Comparison of ENCODE assay signal across 20 cellular contexts in the genomic region with DNA sequence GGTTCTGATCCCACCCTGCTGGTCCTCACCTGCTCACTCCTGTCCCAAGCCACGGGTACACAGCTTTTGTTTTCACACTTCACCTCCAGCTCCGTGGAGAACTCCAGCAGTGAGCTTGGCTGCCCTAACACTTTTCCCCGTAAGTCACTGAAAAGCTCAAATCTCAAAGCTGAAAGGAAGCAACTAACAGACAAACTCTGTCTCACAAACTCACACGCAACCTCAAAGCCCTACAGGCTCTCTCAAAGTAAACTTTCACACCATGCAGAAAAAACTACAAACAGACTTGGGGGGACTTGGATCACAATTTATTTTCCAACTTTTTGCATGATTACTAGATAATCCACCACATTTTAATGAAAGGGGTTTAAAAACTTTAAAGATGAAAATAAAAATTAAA.
DNase-seq lines count a peak whose midpoint lies in the region; TF ChIP-seq lines count a peak whose summit lies in the region.
"Had no signal": no experiment of that assay in that cellular context is flagged by ENCODE, and none has a peak within 500 bp of the region (broad histone marks: within the 10 kb centered on the region; RNA-seq: fewer than 3 reads in every experiment).

No MANE protein-coding gene starts in this region.

- H3K9me2 ChIP-seq in Loucy (replicated peaks; ENCODE audit: low read depth, low read length): no peaks in the 10 kb centered on the region

- H3K9me3 ChIP-seq in Loucy (ENCODE audit: insufficient read depth, low read depth, low read length): no peaks in the 10 kb centered on the region
- no peaks in the 10 kb centered on the region for H3K9me3 ChIP-seq in neural progenitor cell (ENCODE audit: low read depth)
- H3K9me3 ChIP-seq: HAP-1, upper lobe of left lung had no signal

- no peak for TF ChIP-seq CTCF in AG10803 (conservative IDR thresholded peaks at IDR 0.05; ENCODE audit: low read length)
- TF ChIP-seq CTCF in Loucy (conservative IDR thresholded peaks at IDR 0.05; ENCODE audit: low read length): no peak
- TF ChIP-seq CTCF in dorsolateral prefrontal cortex (IDR thresholded peaks at IDR 0.05 in 54 of 56, conservative IDR thresholded peaks at IDR 0.05 in 2 of 56; ENCODE audit: low read depth in 1 of 56, partially characterized antibody in 56 of 56): no peak
- no peak for TF ChIP-seq CTCF in neural progenitor cell (IDR thresholded peaks at IDR 0.05)

- H3K9ac ChIP-seq in Loucy (ENCODE audit: low read depth, low read length, poor library complexity, severe bottlenecking) (no peak overlapping the region), neural progenitor cell (no peak overlapping the region)

- no peak overlapping the region for H3K4me3 Mint-ChIP-seq in neural progenitor cell
- H3K4me3 Mint-ChIP-seq: nephron had no signal

- H4K20me1 ChIP-seq in Loucy (ENCODE audit: insufficient read depth, low read length, poor library complexity, severe bottlenecking) (no peaks in the 10 kb centered on the region), neural progenitor cell (ENCODE audit: low read depth) (no peaks in the 10 kb centered on the region)

- intact Hi-C loops in dorsolateral prefrontal cortex (cut with DNase I): no loop called here

- H3K9me3 Mint-ChIP-seq in neural progenitor cell: no peaks in the 10 kb centered on the region
- H3K9me3 Mint-ChIP-seq: activated T-helper 2 cell treated with anti-CD3 and anti-CD28 coated beads, Interferon-gamma antibody, Interleukin-2, Interleukin-4, amounts not matched to agents 10 μg/mL and 5 μg/mL and 100 μg/mL, durations not matched to agents 14 hours and 24 hours and 36 hours; nephron had no signal

- no peaks in the 10 kb centered on the region for H3K79me2 ChIP-seq in Loucy (ENCODE audit: insufficient read depth, low read length)
- no peaks in the 10 kb centered on the region for H3K79me2 ChIP-seq in neural progenitor cell (ENCODE audit: low read depth)

- H3K4me1 ChIP-seq in Loucy (ENCODE audit: insufficient read depth, low read length, poor library complexity, severe bottlenecking) (no peaks in the 10 kb centered on the region), neural progenitor cell (no peaks in the 10 kb centered on the region)
- H3K4me1 ChIP-seq: HAP-1, upper lobe of left lung had no signal

- H3K4me2 ChIP-seq in Loucy (ENCODE audit: low read depth, low read length, poor library complexity, severe bottlenecking) (no peak overlapping the region), neural progenitor cell (no peak overlapping the region)

- no peak overlapping the region for H3K4me3 ChIP-seq in AG10803 (ENCODE audit: low read length)
- H3K4me3 ChIP-seq in Loucy (ENCODE audit: low read length, poor library complexity, severe bottlenecking): no peak overlapping the region
- peak overlapping the region in 8 of 59 donors; percentile 5 to 31 (median 20) for H3K4me3 ChIP-seq in dorsolateral prefrontal cortex
- no peak overlapping the region for H3K4me3 ChIP-seq in neural progenitor cell
- H3K4me3 ChIP-seq: HAP-1, upper lobe of left lung had no signal

- H3K36me3 Mint-ChIP-seq in neural progenitor cell: no peaks in the 10 kb centered on the region

- H3K27ac ChIP-seq in dorsolateral prefrontal cortex: peak overlapping the region in 58 of 59 donors; percentile 12 to 93 (median 79)
- H3K27ac ChIP-seq in neural progenitor cell: no peak overlapping the region
- H3K27ac ChIP-seq: upper lobe of left lung had no signal

- H3K27ac Mint-ChIP-seq in neural progenitor cell: no peak overlapping the region
- H3K27ac Mint-ChIP-seq: activated T-helper 2 cell treated with anti-CD3 and anti-CD28 coated beads, Interferon-gamma antibody, Interleukin-2, Interleukin-4, amounts not matched to agents 10 μg/mL and 5 μg/mL and 100 μg/mL, durations not matched to agents 14 hours and 24 hours and 36 hours; nephron had no signal

- H3K27me3 ChIP-seq in Loucy (ENCODE audit: insufficient read depth, low read length, poor library complexity, severe bottlenecking) (no peaks in the 10 kb centered on the region), dorsolateral prefrontal cortex (no peaks in the 10 kb centered on the region), neural progenitor cell (no peaks in the 10 kb centered on the region)
- H3K27me3 ChIP-seq: upper lobe of left lung had no signal

- peak overlapping the region; percentile 63 for H2AFZ ChIP-seq in Loucy (ENCODE audit: low read length)
- peak overlapping the region; percentile 52 for H2AFZ ChIP-seq in neural progenitor cell (replicated peaks)

- peaks cover 5% of the 10 kb centered on the region for H3K4me1 Mint-ChIP-seq in neural progenitor cell
- H3K4me1 Mint-ChIP-seq: nephron had no signal

- H3F3A ChIP-seq in Loucy (ENCODE audit: low read depth) (no peaks in the 10 kb centered on the region), neural progenitor cell (ENCODE audit: low read depth) (no peaks in the 10 kb centered on the region)

- DNase-seq in AG10803 (ENCODE audit: low read depth) (peak; percentile 21), dorsolateral prefrontal cortex (no peak), neural progenitor cell (ENCODE audit: low spot score) (no peak), COLO668 (lab: John Stamatoyannopoulos, UW; ENCODE audit: unreplicated experiment) (no peak), medulla oblongata (ENCODE audit: extremely low spot score) (no peak), cerebellar nuclear complex (lab: John Stamatoyannopoulos, UW) (no peak), GM19238 (ENCODE audit: insufficient read length, low spot score) (no peak)
- DNase-seq: activated CD4-positive, CD25-positive, alpha-beta regulatory T cell; effector memory CD4-positive, alpha-beta T cell; NCI-H1048; NCI-H2081 treated with DMSO at 0.1 percent for 48 hours; NCI-H524 treated with DMSO at 0.1 percent for 48 hours; SHP77 treated with DMSO at 0.1 percent for 48 hours; stimulated activated CD4-positive, alpha-beta T cell treated with anti-CD3 and anti-CD28 coated beads, Interleukin-15, amount 100 ng/mL, for 24 hours; stimulated activated naive CD4-positive, alpha-beta T cell treated with Interleukin-2 at 50 U/mL for 16 hours; upper lobe of left lung had no signal

- H3K36me3 ChIP-seq in Loucy (ENCODE audit: insufficient read depth, low read length): no peaks in the 10 kb centered on the region
- H3K36me3 ChIP-seq in neural progenitor cell: no peaks in the 10 kb centered on the region
- H3K36me3 ChIP-seq: HAP-1, upper lobe of left lung had no signal

- H3K27me3 Mint-ChIP-seq in neural progenitor cell (ENCODE audit: insufficient read depth, low read depth): peaks cover 2% of the 10 kb centered on the region
